In the genomic region with DNA sequence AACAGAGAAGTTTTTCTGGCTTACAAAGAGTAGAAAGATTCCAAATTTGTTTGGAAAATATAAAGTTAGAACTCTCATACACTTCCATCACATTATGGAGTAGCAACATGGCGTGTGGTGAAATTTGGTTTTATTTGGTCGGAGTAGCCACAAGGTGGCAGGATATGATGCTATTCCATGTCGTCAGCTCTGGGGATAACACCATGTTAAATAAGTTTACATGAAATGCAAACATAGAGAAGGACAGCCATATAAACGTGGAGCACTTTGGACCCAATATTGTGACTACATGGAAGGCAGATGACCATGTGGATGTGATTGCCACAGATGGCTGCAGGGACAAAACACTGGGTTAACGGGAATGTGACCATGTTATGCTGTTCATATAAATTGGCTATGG, we compare ENCODE assay signal across 23 cellular contexts. TPM values are rescaled to one million over a fixed set of nuclear protein-coding genes. Genes with fewer than 3 reads are reported as not detected.
DNase-seq lines count a peak whose midpoint lies in the region; ATAC-seq and TF ChIP-seq lines count a peak whose summit lies in the region.
"Had no signal": no experiment of that assay in that cellular context is flagged by ENCODE, and none has a peak within 500 bp of the region (broad histone marks: within the 10 kb centered on the region; RNA-seq: fewer than 3 reads in every experiment).

No MANE protein-coding gene starts in this region.

- no peaks in the 10 kb centered on the region for H3K27me3 Mint-ChIP-seq in MCF 10A (ENCODE audit: insufficient read depth, unreplicated experiment)
- H3K27me3 Mint-ChIP-seq in chondrocyte (ENCODE audit: low read depth): no peaks in the 10 kb centered on the region
- no peaks in the 10 kb centered on the region for H3K27me3 Mint-ChIP-seq in activated T-cell treated with anti-CD3 and anti-CD28 coated beads, Interleukin-2, amount 50 U/mL, for 24 hours
- H3K27me3 Mint-ChIP-seq: activated naive CD8-positive, alpha-beta T cell treated with anti-CD3 and anti-CD28 coated beads, Interleukin-2, amount 10 ng/mL, durations not matched to agents 7 days and 5 days; central memory CD8-positive, alpha-beta T cell; naive thymus-derived CD8-positive, alpha-beta T cell had no signal

- TF ChIP-seq POLR2A in breast epithelium (IDR thresholded peaks at IDR 0.05): no peak

- TF ChIP-seq CTCF in MCF 10A (IDR thresholded peaks at IDR 0.05; ENCODE audit: unreplicated experiment): peak; percentile 25
- TF ChIP-seq CTCF in breast epithelium (IDR thresholded peaks at IDR 0.05): no peak
- TF ChIP-seq CTCF in chondrocyte (IDR thresholded peaks at IDR 0.05): peak; percentile 33

- H3K36me3 Mint-ChIP-seq in MCF 10A (ENCODE audit: insufficient read depth, unreplicated experiment) (no peaks in the 10 kb centered on the region), chondrocyte (ENCODE audit: low read depth) (no peaks in the 10 kb centered on the region)
- no peaks in the 10 kb centered on the region for H3K36me3 Mint-ChIP-seq in activated T-cell treated with anti-CD3 and anti-CD28 coated beads, Interleukin-2, amount 50 U/mL, for 24 hours (ENCODE audit: low read depth)
- H3K36me3 Mint-ChIP-seq: activated naive CD8-positive, alpha-beta T cell treated with anti-CD3 and anti-CD28 coated beads, Interleukin-2, amount 10 ng/mL, durations not matched to agents 7 days and 5 days; naive thymus-derived CD8-positive, alpha-beta T cell had no signal

- CTCF ChIA-PET in MCF 10A (lab: Yijun Ruan, JAX): interaction anchor here (0.7 kb wide), 1 partner anchor 221 kb away, joined by 3 read pairs; no protein-coding TSS in a partner anchor

- no peak overlapping the region for H3K4me3 Mint-ChIP-seq in MCF 10A (ENCODE audit: unreplicated experiment)
- H3K4me3 Mint-ChIP-seq in chondrocyte (ENCODE audit: unreplicated experiment): no peak overlapping the region
- no peak overlapping the region for H3K4me3 Mint-ChIP-seq in activated T-cell treated with anti-CD3 and anti-CD28 coated beads, Interleukin-2, amount 50 U/mL, for 24 hours
- H3K4me3 Mint-ChIP-seq: activated naive CD8-positive, alpha-beta T cell treated with anti-CD3 and anti-CD28 coated beads, Interleukin-2, amount 10 ng/mL, durations not matched to agents 7 days and 5 days; central memory CD8-positive, alpha-beta T cell; naive thymus-derived CD8-positive, alpha-beta T cell had no signal

- H3K9me3 ChIP-seq in breast epithelium: no peaks in the 10 kb centered on the region
- H3K9me3 ChIP-seq: heart left ventricle, tibial artery had no signal

- H3K4me1 ChIP-seq in breast epithelium: no peaks in the 10 kb centered on the region
- H3K4me1 ChIP-seq: heart left ventricle, tibial artery had no signal

- no peak overlapping the region for H3K27ac Mint-ChIP-seq in MCF 10A (ENCODE audit: low read depth, unreplicated experiment)
- no peak overlapping the region for H3K27ac Mint-ChIP-seq in chondrocyte (ENCODE audit: unreplicated experiment)
- no peak overlapping the region for H3K27ac Mint-ChIP-seq in activated T-cell treated with anti-CD3 and anti-CD28 coated beads, Interleukin-2, amount 50 U/mL, for 24 hours
- H3K27ac Mint-ChIP-seq: activated naive CD8-positive, alpha-beta T cell treated with anti-CD3 and anti-CD28 coated beads, Interleukin-2, amount 10 ng/mL, durations not matched to agents 7 days and 5 days; naive thymus-derived CD8-positive, alpha-beta T cell had no signal

- intact Hi-C loops in MCF 10A (cut with micrococcal nuclease) (loop anchor here (2.0 kb wide), 1 partner anchor 265 kb away; no protein-coding TSS in a partner anchor), breast epithelium (cut with DNase I; ENCODE audit: low total_unique reads) (no loop called here)

- H3K36me3 ChIP-seq in breast epithelium: no peaks in the 10 kb centered on the region
- H3K36me3 ChIP-seq: heart left ventricle, tibial artery had no signal

- H3K4me3 ChIP-seq in breast epithelium: no peak overlapping the region
- H3K4me3 ChIP-seq: heart left ventricle, SK-N-MC, tibial artery had no signal

- DNase-seq in MCF 10A (ENCODE audit: unreplicated experiment): peak; percentile 5
- DNase-seq in breast epithelium (ENCODE audit: low spot score in 2 of 2): no peak
- DNase-seq in NCI-H1105 treated with DMSO at 0.1 percent for 48 hours (lab: John Stamatoyannopoulos, UW): peak; percentile 2
- no peak for DNase-seq in chondrocyte (ENCODE audit: low spot score)
- DNase-seq in HK-2 (ENCODE audit: unreplicated experiment): no peak
- DNase-seq in activated T-cell treated with anti-CD3 and anti-CD28 coated beads, Interleukin-2, amount 50 U/mL, for 24 hours: no peak
- DNase-seq: activated CD8-positive, alpha-beta memory T cell treated with anti-CD3 and anti-CD28 coated beads, Interleukin-2, amount 50 U/mL, for 48 hours; activated naive CD8-positive, alpha-beta T cell treated with anti-CD3 and anti-CD28 coated beads, Interleukin-2, amount 10 ng/mL, durations not matched to agents 7 days and 5 days; heart left ventricle; naive thymus-derived CD8-positive, alpha-beta T cell; NCI-H1048; NCI-H510A treated with DMSO at 0.1 percent for 48 hours; stimulated activated CD4-positive, alpha-beta T cell treated with anti-CD3 and anti-CD28 coated beads, Interleukin-1b, Interleukin-23, amount 100 ng/mL, for 48 hours; stimulated activated CD8-positive, alpha-beta memory T cell treated with anti-CD3 and anti-CD28 coated beads, Interleukin-4, amount 100 ng/mL, for 48 hours; tibial artery had no signal

- H3K4me1 Mint-ChIP-seq in MCF 10A (ENCODE audit: insufficient read depth, unreplicated experiment) (no peaks in the 10 kb centered on the region), chondrocyte (ENCODE audit: low read depth) (no peaks in the 10 kb centered on the region)
- H3K4me1 Mint-ChIP-seq in activated T-cell treated with anti-CD3 and anti-CD28 coated beads, Interleukin-2, amount 50 U/mL, for 24 hours (ENCODE audit: low read depth): no peaks in the 10 kb centered on the region
- H3K4me1 Mint-ChIP-seq: activated naive CD8-positive, alpha-beta T cell treated with anti-CD3 and anti-CD28 coated beads, Interleukin-2, amount 10 ng/mL, durations not matched to agents 7 days and 5 days; central memory CD8-positive, alpha-beta T cell; naive thymus-derived CD8-positive, alpha-beta T cell had no signal

- BruUV-seq in MCF 10A (replicated peaks; lab: Mats Ljungman, UMichigan): no TSS peak

- POLR2A ChIA-PET in MCF 10A (lab: Yijun Ruan, JAX): no interaction called here

- no peak overlapping the region for H3K27ac ChIP-seq in breast epithelium
- H3K27ac ChIP-seq: epithelial cell of prostate, heart left ventricle, SK-N-MC, tibial artery had no signal

- ATAC-seq in HG02973 (IDR thresholded peaks at IDR 0.05; ENCODE audit: unreplicated experiment): no peak
- ATAC-seq in HG02759 (IDR thresholded peaks at IDR 0.05; ENCODE audit: unreplicated experiment): no peak
- ATAC-seq: activated CD4-positive, CD25-positive, alpha-beta regulatory T cell treated with anti-CD3 and anti-CD28 coated beads, Interleukin-2, amount 50 U/mL, for 24 hours; heart left ventricle; naive thymus-derived CD8-positive, alpha-beta T cell had no signal

- no peaks in the 10 kb centered on the region for H3K27me3 ChIP-seq in breast epithelium
- H3K27me3 ChIP-seq: tibial artery had no signal

- H3K9me3 Mint-ChIP-seq in MCF 10A (ENCODE audit: unreplicated experiment) (peaks cover 17% of the 10 kb centered on the region), chondrocyte (ENCODE audit: low read depth) (no peaks in the 10 kb centered on the region)
- peaks cover 9% of the 10 kb centered on the region for H3K9me3 Mint-ChIP-seq in activated T-cell treated with anti-CD3 and anti-CD28 coated beads, Interleukin-2, amount 50 U/mL, for 24 hours
- H3K9me3 Mint-ChIP-seq: activated naive CD8-positive, alpha-beta T cell treated with anti-CD3 and anti-CD28 coated beads, Interleukin-2, amount 10 ng/mL, durations not matched to agents 7 days and 5 days had no signal

RNA-seq across cellular contexts. Expression of a gene that starts 21.1 kb away (rescaled TPM):
- total RNA-seq in MCF 10A (2022): not detected in 2 replicates
- not detected for total RNA-seq in breast epithelium
- not detected in 3 replicates for total RNA-seq in chondrocyte
- total RNA-seq: activated naive CD8-positive, alpha-beta T cell treated with anti-CD3 and anti-CD28 coated beads, Interleukin-2, amount 10 ng/mL, durations not matched to agents 7 days and 5 days; heart left ventricle; liver; naive thymus-derived CD8-positive, alpha-beta T cell; renal cortical epithelial cell had no signal

RNA-seq across cellular contexts. Expression of a gene that starts 30.8 kb away (rescaled TPM):
- total RNA-seq in MCF 10A (2022) (not detected in 2 replicates), breast epithelium (not detected), chondrocyte (not detected in 3 replicates)
- total RNA-seq: activated naive CD8-positive, alpha-beta T cell treated with anti-CD3 and anti-CD28 coated beads, Interleukin-2, amount 10 ng/mL, durations not matched to agents 7 days and 5 days; heart left ventricle; liver; naive thymus-derived CD8-positive, alpha-beta T cell; renal cortical epithelial cell had no signal

RNA-seq across cellular contexts. Expression of a gene that starts 48.8 kb away (rescaled TPM):
- total RNA-seq in MCF 10A (2022): not detected in 2 replicates
- not detected for total RNA-seq in breast epithelium
- not detected in 3 replicates for total RNA-seq in chondrocyte
- total RNA-seq: activated naive CD8-positive, alpha-beta T cell treated with anti-CD3 and anti-CD28 coated beads, Interleukin-2, amount 10 ng/mL, durations not matched to agents 7 days and 5 days; heart left ventricle; liver; naive thymus-derived CD8-positive, alpha-beta T cell; renal cortical epithelial cell had no signal

RNA-seq across cellular contexts. Expression of a gene that starts 55.6 kb away (rescaled TPM):
- total RNA-seq in MCF 10A (2022): not detected in 2 replicates
- not detected for total RNA-seq in breast epithelium
- total RNA-seq in chondrocyte: not detected in 3 replicates
- total RNA-seq: activated naive CD8-positive, alpha-beta T cell treated with anti-CD3 and anti-CD28 coated beads, Interleukin-2, amount 10 ng/mL, durations not matched to agents 7 days and 5 days; heart left ventricle; liver; naive thymus-derived CD8-positive, alpha-beta T cell; renal cortical epithelial cell had no signal

Comparison
In these comparisons a context has a peak if more than half of its experiments do, and no peak if none do; other contexts are left out.
1. DNase-seq: peak in MCF 10A (single experiment) and NCI-H1105 treated with DMSO at 0.1 percent for 48 hours (single experiment); none in breast epithelium (0 of 2), chondrocyte (single experiment), HK-2 (single experiment) and activated T-cell treated with anti-CD3 and anti-CD28 coated beads, Interleukin-2, amount 50 U/mL, for 24 hours (single experiment).
2. CTCF ChIP-seq: peak in MCF 10A (single experiment) and chondrocyte (single experiment); none in breast epithelium (0 of 3).